In the genomic region with DNA sequence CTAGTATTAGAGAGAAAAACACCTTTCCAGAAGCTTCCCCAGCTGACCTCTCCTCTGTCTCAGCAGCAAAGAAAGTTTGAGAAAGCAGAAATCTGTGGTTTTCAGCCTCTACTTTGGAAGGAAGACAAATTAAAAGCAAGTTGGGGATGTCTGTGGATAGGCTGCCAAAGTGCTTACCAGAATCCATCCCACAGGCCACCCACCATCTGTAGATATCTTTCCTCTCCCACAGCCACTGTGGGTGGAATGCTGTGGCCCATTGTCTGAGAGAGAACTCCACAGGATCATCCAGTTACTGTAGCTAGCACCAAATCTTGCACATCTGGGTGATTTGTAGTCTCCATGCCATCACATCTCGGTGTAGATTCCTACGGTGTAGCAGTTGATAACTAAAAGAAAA, we compare ENCODE assay signal across 29 cellular contexts.
"Had no signal": no experiment of that assay in that cellular context is flagged by ENCODE, and none has a peak within 500 bp of the region (broad histone marks: within the 10 kb centered on the region; RNA-seq: fewer than 3 reads in every experiment).

No MANE protein-coding gene starts in this region.

- H3K4me3 ChIP-seq: cardiac muscle cell, K562, SJCRH30 had no signal

- H3K27me3 ChIP-seq: brain microvascular endothelial cell, cardiac muscle cell, SJCRH30 had no signal

- H3K27ac ChIP-seq: brain microvascular endothelial cell, cardiac muscle cell, RWPE1, SJCRH30, VCaP had no signal

- DNase-seq: activated CD4-positive, alpha-beta memory T cell treated with anti-CD3 and anti-CD28 coated beads for 36 hours; activated CD4-positive, alpha-beta T cell treated with anti-CD3 and anti-CD28 coated beads, Interleukin-2, amount 10 ng/mL, durations not matched to agents 7 days and 5 days; activated CD4-positive, CD25-positive, alpha-beta regulatory T cell; activated gamma-delta T cell; activated naive CD4-positive, alpha-beta T cell treated with anti-CD3 and anti-CD28 coated beads, Interleukin-2, amount 10 ng/mL, durations not matched to agents 7 days and 5 days; activated naive CD8-positive, alpha-beta T cell treated with anti-CD3 and anti-CD28 coated beads for 36 hours; activated T-cell treated with anti-CD3 and anti-CD28 coated beads for 4 hours; activated T-cell treated with anti-CD3 and anti-CD28 coated beads, Interleukin-2, amount 50 U/mL, for 48 hours; brain microvascular endothelial cell; Karpas-422; MM.1S; NCI-H1105; NCI-H1436; NCI-H1694 treated with DMSO at 0.1 percent for 48 hours; NCI-H2029 treated with DMSO at 0.1 percent for 48 hours; NCI-H510A treated with DMSO at 0.1 percent for 48 hours; NCI-H748 treated with DMSO at 0.1 percent for 48 hours; NK-92 treated with Interleukin-12 subunit alpha and Interleukin-12 subunit beta, amount 100 ng/mL, for 24 hours; OCI-M1; Right ventricle myocardium superior; SJCRH30; SK-N-SH; T-helper 1 cell had no signal

- H3K4me2 ChIP-seq: SK-N-SH had no signal

- ATAC-seq: activated T-helper 17 cell treated with anti-CD3 and anti-CD28 coated beads, Interleukin-2, amount 50 U/mL, for 72 hours; K562; Panc1 had no signal

- H3K9me3 ChIP-seq: SJCRH30, SK-N-SH had no signal

- H3K9ac ChIP-seq: SK-N-SH had no signal

- H3K36me3 ChIP-seq: brain microvascular endothelial cell, cardiac muscle cell, SJCRH30 had no signal
